Comparison of ENCODE assay signal across 1 cellular context in the genomic region with DNA sequence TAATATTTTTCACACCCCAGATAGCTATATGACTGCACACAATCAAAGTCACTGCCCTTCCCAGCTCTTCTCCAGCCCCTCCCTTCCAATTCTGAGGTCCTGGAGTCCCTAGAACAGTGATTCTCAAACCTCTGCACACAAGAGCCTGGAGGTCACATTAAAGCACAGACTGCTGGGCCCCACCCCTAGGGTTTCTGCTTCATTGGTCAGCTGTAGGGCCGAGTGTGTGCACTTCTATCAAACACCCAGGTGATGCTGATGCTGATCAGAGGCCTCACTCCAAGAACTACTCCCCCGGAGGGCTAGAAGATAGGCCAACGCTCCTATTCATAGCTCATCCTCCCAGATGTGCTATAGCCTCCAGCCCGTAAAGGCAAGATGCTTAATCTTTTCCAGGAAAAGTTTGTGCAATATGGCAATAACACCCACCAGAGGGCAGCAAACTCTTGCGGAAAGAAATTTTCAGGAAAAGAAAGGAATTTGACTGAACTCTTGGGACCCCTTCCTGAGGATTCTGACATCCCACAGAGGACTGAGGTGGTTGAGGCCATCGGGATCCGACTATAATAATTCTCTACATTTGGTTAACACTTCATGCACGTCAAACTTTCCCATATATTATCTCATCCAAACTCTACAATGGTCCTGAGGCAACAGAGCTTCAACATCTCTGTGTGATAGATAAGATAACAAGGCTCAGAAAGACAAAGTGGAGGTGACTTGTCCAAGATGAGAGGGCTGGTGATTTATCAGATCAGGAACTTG.
TF ChIP-seq lines count a peak whose summit lies in the region.

No MANE protein-coding gene starts in this region.

TF ChIP-seq in HepG2, 621 proteins besides CTCF, POLR2A, EP300 and RAD21 (continued from another document and continues in another):
- TF ChIP-seq, protein P1, sequence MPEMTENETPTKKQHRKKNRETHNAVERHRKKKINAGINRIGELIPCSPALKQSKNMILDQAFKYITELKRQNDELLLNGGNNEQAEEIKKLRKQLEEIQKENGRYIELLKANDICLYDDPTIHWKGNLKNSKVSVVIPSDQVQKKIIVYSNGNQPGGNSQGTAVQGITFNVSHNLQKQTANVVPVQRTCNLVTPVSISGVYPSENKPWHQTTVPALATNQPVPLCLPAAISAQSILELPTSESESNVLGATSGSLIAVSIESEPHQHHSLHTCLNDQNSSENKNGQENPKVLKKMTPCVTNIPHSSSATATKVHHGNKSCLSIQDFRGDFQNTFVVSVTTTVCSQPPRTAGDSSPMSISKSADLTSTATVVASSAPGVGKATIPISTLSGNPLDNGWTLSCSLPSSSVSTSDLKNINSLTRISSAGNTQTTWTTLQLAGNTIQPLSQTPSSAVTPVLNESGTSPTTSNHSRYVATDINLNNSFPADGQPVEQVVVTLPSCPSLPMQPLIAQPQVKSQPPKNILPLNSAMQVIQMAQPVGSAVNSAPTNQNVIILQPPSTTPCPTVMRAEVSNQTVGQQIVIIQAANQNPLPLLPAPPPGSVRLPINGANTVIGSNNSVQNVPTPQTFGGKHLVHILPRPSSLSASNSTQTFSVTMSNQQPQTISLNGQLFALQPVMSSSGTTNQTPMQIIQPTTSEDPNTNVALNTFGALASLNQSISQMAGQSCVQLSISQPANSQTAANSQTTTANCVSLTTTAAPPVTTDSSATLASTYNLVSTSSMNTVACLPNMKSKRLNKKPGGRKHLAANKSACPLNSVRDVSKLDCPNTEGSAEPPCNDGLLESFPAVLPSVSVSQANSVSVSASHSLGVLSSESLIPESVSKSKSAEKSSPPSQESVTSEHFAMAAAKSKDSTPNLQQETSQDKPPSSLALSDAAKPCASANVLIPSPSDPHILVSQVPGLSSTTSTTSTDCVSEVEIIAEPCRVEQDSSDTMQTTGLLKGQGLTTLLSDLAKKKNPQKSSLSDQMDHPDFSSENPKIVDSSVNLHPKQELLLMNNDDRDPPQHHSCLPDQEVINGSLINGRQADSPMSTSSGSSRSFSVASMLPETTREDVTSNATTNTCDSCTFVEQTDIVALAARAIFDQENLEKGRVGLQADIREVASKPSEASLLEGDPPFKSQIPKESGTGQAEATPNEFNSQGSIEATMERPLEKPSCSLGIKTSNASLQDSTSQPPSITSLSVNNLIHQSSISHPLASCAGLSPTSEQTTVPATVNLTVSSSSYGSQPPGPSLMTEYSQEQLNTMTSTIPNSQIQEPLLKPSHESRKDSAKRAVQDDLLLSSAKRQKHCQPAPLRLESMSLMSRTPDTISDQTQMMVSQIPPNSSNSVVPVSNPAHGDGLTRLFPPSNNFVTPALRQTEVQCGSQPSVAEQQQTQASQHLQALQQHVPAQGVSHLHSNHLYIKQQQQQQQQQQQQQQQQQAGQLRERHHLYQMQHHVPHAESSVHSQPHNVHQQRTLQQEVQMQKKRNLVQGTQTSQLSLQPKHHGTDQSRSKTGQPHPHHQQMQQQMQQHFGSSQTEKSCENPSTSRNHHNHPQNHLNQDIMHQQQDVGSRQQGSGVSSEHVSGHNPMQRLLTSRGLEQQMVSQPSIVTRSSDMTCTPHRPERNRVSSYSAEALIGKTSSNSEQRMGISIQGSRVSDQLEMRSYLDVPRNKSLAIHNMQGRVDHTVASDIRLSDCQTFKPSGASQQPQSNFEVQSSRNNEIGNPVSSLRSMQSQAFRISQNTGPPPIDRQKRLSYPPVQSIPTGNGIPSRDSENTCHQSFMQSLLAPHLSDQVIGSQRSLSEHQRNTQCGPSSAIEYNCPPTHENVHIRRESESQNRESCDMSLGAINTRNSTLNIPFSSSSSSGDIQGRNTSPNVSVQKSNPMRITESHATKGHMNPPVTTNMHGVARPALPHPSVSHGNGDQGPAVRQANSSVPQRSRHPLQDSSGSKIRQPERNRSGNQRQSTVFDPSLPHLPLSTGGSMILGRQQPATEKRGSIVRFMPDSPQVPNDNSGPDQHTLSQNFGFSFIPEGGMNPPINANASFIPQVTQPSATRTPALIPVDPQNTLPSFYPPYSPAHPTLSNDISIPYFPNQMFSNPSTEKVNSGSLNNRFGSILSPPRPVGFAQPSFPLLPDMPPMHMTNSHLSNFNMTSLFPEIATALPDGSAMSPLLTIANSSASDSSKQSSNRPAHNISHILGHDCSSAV (CRISPR knock-in tag; IDR thresholded peaks at IDR 0.05; ENCODE audit: borderline replicate concordance), result no peak
- TF ChIP-seq STAT5B (CRISPR knock-in tag; IDR thresholded peaks at IDR 0.05), result no peak
- no peak for TF ChIP-seq SNRNP70 (IDR thresholded peaks at IDR 0.05; ENCODE audit: low read depth, low read length)
- TF ChIP-seq ELF1 (CRISPR knock-in tag; IDR thresholded peaks at IDR 0.05), result no peak; the same call in 1 of the 2 replicates
- no peak for TF ChIP-seq DNMT3B (CRISPR knock-in tag; conservative IDR thresholded peaks at IDR 0.05)
- no peak for TF ChIP-seq NR2F1 (CRISPR knock-in tag; IDR thresholded peaks at IDR 0.05)
- TF ChIP-seq BHLHE40 (IDR thresholded peaks at IDR 0.05; ENCODE audit: low read length), result 0 out of 2 replicates have a peak, but pooled peaks have one; percentile 16
- TF ChIP-seq ZKSCAN5 (CRISPR knock-in tag; IDR thresholded peaks at IDR 0.05), result no peak
- no peak for TF ChIP-seq HHEX (CRISPR knock-in tag; IDR thresholded peaks at IDR 0.05)
- no peak for TF ChIP-seq KLF12 (CRISPR knock-in tag; IDR thresholded peaks at IDR 0.05; ENCODE audit: borderline replicate concordance)
- no peak for TF ChIP-seq MATR3 (CRISPR knock-in tag; IDR thresholded peaks at IDR 0.05)
- TF ChIP-seq KDM5B (CRISPR knock-in tag; IDR thresholded peaks at IDR 0.05; ENCODE audit: borderline replicate concordance), result no peak
- no peak for TF ChIP-seq SAP130 (CRISPR knock-in tag; IDR thresholded peaks at IDR 0.05; ENCODE audit: low read depth)
- no peak for TF ChIP-seq U2AF1 (optimal IDR thresholded peaks at IDR 0.05; ENCODE audit: low read depth, low read length)
- TF ChIP-seq FLYWCH1 (CRISPR knock-in tag; IDR thresholded peaks at IDR 0.05), result no peak
- no peak for TF ChIP-seq SAFB2 (CRISPR knock-in tag; IDR thresholded peaks at IDR 0.05; ENCODE audit: borderline replicate concordance, low read depth)
- no peak for TF ChIP-seq ZNF562 (CRISPR knock-in tag; IDR thresholded peaks at IDR 0.05; ENCODE audit: borderline replicate concordance)
- TF ChIP-seq, protein P2, sequence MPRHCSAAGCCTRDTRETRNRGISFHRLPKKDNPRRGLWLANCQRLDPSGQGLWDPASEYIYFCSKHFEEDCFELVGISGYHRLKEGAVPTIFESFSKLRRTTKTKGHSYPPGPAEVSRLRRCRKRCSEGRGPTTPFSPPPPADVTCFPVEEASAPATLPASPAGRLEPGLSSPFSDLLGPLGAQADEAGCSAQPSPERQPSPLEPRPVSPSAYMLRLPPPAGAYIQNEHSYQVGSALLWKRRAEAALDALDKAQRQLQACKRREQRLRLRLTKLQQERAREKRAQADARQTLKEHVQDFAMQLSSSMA (CRISPR knock-in tag; IDR thresholded peaks at IDR 0.05), result no peak
- TF ChIP-seq, protein P3, sequence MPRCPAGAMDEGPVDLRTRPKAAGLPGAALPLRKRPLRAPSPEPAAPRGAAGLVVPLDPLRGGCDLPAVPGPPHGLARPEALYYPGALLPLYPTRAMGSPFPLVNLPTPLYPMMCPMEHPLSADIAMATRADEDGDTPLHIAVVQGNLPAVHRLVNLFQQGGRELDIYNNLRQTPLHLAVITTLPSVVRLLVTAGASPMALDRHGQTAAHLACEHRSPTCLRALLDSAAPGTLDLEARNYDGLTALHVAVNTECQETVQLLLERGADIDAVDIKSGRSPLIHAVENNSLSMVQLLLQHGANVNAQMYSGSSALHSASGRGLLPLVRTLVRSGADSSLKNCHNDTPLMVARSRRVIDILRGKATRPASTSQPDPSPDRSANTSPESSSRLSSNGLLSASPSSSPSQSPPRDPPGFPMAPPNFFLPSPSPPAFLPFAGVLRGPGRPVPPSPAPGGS (CRISPR knock-in tag; IDR thresholded peaks at IDR 0.05), result no peak
- no peak for TF ChIP-seq SMAD1 (CRISPR knock-in tag; IDR thresholded peaks at IDR 0.05; ENCODE audit: borderline replicate concordance, low read depth)
- TF ChIP-seq, protein P4, sequence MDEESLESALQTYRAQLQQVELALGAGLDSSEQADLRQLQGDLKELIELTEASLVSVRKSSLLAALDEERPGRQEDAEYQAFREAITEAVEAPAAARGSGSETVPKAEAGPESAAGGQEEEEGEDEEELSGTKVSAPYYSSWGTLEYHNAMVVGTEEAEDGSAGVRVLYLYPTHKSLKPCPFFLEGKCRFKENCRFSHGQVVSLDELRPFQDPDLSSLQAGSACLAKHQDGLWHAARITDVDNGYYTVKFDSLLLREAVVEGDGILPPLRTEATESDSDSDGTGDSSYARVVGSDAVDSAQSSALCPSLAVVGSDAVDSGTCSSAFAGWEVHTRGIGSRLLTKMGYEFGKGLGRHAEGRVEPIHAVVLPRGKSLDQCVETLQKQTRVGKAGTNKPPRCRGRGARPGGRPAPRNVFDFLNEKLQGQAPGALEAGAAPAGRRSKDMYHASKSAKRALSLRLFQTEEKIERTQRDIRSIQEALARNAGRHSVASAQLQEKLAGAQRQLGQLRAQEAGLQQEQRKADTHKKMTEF (CRISPR knock-in tag; IDR thresholded peaks at IDR 0.05), result no peak
- no peak for TF ChIP-seq ZNF20 (CRISPR knock-in tag; IDR thresholded peaks at IDR 0.05)
- TF ChIP-seq RFX1 (IDR thresholded peaks at IDR 0.05), result no peak
- no peak for TF ChIP-seq ZNF317 (CRISPR knock-in tag; IDR thresholded peaks at IDR 0.05)
- TF ChIP-seq PAF1 (CRISPR knock-in tag; IDR thresholded peaks at IDR 0.05), result no peak
- TF ChIP-seq KAT2B (IDR thresholded peaks at IDR 0.05; ENCODE audit: borderline replicate concordance, low read depth, low read length), result no peak
- TF ChIP-seq GATA4 (IDR thresholded peaks at IDR 0.05; ENCODE audit: borderline replicate concordance, low read depth), result no peak
- TF ChIP-seq SKI (IDR thresholded peaks at IDR 0.05; ENCODE audit: partially characterized antibody), result no peak
- TF ChIP-seq, protein P5, sequence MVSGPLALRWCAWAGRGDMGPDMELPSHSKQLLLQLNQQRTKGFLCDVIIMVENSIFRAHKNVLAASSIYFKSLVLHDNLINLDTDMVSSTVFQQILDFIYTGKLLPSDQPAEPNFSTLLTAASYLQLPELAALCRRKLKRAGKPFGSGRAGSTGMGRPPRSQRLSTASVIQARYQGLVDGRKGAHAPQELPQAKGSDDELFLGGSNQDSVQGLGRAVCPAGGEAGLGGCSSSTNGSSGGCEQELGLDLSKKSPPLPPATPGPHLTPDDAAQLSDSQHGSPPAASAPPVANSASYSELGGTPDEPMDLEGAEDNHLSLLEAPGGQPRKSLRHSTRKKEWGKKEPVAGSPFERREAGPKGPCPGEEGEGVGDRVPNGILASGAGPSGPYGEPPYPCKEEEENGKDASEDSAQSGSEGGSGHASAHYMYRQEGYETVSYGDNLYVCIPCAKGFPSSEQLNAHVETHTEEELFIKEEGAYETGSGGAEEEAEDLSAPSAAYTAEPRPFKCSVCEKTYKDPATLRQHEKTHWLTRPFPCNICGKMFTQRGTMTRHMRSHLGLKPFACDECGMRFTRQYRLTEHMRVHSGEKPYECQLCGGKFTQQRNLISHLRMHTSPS (CRISPR knock-in tag; IDR thresholded peaks at IDR 0.05; ENCODE audit: low read depth), result 0 out of 2 replicates have a peak, but pooled peaks have one; percentile 15
- TF ChIP-seq, protein P6, sequence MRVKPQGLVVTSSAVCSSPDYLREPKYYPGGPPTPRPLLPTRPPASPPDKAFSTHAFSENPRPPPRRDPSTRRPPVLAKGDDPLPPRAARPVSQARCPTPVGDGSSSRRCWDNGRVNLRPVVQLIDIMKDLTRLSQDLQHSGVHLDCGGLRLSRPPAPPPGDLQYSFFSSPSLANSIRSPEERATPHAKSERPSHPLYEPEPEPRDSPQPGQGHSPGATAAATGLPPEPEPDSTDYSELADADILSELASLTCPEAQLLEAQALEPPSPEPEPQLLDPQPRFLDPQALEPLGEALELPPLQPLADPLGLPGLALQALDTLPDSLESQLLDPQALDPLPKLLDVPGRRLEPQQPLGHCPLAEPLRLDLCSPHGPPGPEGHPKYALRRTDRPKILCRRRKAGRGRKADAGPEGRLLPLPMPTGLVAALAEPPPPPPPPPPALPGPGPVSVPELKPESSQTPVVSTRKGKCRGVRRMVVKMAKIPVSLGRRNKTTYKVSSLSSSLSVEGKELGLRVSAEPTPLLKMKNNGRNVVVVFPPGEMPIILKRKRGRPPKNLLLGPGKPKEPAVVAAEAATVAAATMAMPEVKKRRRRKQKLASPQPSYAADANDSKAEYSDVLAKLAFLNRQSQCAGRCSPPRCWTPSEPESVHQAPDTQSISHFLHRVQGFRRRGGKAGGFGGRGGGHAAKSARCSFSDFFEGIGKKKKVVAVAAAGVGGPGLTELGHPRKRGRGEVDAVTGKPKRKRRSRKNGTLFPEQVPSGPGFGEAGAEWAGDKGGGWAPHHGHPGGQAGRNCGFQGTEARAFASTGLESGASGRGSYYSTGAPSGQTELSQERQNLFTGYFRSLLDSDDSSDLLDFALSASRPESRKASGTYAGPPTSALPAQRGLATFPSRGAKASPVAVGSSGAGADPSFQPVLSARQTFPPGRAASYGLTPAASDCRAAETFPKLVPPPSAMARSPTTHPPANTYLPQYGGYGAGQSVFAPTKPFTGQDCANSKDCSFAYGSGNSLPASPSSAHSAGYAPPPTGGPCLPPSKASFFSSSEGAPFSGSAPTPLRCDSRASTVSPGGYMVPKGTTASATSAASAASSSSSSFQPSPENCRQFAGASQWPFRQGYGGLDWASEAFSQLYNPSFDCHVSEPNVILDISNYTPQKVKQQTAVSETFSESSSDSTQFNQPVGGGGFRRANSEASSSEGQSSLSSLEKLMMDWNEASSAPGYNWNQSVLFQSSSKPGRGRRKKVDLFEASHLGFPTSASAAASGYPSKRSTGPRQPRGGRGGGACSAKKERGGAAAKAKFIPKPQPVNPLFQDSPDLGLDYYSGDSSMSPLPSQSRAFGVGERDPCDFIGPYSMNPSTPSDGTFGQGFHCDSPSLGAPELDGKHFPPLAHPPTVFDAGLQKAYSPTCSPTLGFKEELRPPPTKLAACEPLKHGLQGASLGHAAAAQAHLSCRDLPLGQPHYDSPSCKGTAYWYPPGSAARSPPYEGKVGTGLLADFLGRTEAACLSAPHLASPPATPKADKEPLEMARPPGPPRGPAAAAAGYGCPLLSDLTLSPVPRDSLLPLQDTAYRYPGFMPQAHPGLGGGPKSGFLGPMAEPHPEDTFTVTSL (CRISPR knock-in tag; IDR thresholded peaks at IDR 0.05; ENCODE audit: borderline replicate concordance), result no peak
- TF ChIP-seq ZNF589 (CRISPR knock-in tag; conservative IDR thresholded peaks at IDR 0.05), result no peak
- no peak for TF ChIP-seq ZNF101 (CRISPR knock-in tag; IDR thresholded peaks at IDR 0.05; ENCODE audit: borderline replicate concordance, low read depth)
- TF ChIP-seq, protein P7, sequence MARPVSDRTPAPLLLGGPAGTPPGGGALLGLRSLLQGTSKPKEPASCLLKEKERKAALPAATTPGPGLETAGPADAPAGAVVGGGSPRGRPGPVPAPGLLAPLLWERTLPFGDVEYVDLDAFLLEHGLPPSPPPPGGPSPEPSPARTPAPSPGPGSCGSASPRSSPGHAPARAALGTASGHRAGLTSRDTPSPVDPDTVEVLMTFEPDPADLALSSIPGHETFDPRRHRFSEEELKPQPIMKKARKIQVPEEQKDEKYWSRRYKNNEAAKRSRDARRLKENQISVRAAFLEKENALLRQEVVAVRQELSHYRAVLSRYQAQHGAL (CRISPR knock-in tag; IDR thresholded peaks at IDR 0.05; ENCODE audit: not compliant biosample characterization), result no peak
- TF ChIP-seq, protein P8, sequence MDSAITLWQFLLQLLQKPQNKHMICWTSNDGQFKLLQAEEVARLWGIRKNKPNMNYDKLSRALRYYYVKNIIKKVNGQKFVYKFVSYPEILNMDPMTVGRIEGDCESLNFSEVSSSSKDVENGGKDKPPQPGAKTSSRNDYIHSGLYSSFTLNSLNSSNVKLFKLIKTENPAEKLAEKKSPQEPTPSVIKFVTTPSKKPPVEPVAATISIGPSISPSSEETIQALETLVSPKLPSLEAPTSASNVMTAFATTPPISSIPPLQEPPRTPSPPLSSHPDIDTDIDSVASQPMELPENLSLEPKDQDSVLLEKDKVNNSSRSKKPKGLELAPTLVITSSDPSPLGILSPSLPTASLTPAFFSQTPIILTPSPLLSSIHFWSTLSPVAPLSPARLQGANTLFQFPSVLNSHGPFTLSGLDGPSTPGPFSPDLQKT (CRISPR knock-in tag; IDR thresholded peaks at IDR 0.05; ENCODE audit: borderline replicate concordance), result no peak
- no peak for TF ChIP-seq SALL2 (CRISPR knock-in tag; IDR thresholded peaks at IDR 0.05)
- no peak for TF ChIP-seq ZNF530 (CRISPR knock-in tag; IDR thresholded peaks at IDR 0.05; ENCODE audit: low read depth)
